Comparison of ENCODE assay signal across 1 cellular context in the genomic region with DNA sequence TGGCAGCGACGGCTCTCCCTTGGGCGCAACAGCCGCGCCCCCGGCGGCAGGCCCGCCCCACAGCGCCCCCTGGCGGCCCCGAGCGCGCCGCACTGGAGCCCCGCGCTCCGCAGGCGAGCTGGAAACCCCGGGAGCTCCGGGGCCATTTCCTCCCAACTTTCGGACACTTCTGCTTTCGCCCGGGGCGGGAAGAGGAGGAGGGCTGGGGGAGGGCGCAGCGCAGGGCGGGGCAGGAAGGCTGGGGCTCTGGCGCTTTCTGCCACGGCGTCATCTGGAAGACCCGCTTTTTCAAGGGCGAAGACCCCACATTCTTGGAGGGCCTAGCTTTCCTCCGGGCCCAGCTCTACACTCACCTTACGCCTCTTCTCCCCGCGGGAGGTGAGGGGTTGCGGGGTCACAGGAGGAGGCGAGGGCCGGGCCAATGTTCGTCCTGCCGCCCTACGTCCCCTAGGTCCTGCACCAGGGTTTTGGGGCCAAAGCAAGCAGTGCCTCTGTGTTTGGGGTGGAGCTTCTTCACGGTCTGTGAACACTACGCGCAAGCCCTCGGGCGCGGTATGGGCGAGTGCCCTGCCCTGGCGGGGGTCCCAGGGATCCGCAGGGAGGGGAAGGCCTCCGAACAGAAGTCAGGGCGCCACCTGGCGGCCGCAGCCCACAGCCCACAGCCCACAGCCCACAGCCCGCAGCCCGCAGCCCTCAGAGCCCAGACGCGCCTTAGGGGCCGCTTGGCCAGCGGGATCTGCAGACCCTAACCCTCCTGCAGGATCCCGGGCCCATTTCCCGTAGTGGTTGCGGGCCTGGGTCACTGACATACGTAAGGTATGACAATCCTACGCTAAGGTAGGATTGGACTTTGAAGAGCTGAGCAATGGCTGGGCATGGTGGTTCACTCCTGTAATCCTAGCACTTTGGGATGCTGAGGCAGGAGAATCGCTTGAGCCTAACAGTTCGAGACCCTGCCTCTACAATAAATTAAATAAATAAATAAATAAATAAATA.
A peak's percentile ranks its signal among the peaks of the same experiment; 100 is the strongest.
TF ChIP-seq lines count a peak whose summit lies in the region.

No MANE protein-coding gene starts in this region.

TF ChIP-seq in HepG2, 621 proteins besides CTCF, POLR2A, EP300 and RAD21 (continued from another document and continues in another):
- peak; percentile 68; the same call in 1 of the 2 replicates for TF ChIP-seq ZNF451 (CRISPR knock-in tag; IDR thresholded peaks at IDR 0.05)
- TF ChIP-seq ZKSCAN8 (CRISPR knock-in tag; IDR thresholded peaks at IDR 0.05; ENCODE audit: borderline replicate concordance): no peak
- TF ChIP-seq AKAP8 (CRISPR knock-in tag; IDR thresholded peaks at IDR 0.05): no peak
- TF ChIP-seq DR1 (CRISPR knock-in tag; IDR thresholded peaks at IDR 0.05): no peak
- TF ChIP-seq ZNF660 (CRISPR knock-in tag; IDR thresholded peaks at IDR 0.05; ENCODE audit: borderline replicate concordance, low read depth): no peak
- peak; percentile 43 for TF ChIP-seq ZMYM3 (CRISPR knock-in tag; IDR thresholded peaks at IDR 0.05)
- TF ChIP-seq ARNTL (CRISPR knock-in tag; IDR thresholded peaks at IDR 0.05): no peak
- peak; percentile 74; the same call in 1 of the 2 replicates for TF ChIP-seq YEATS4 (CRISPR knock-in tag; IDR thresholded peaks at IDR 0.05; ENCODE audit: borderline replicate concordance)
- peak; percentile 27; the same call in 1 of the 2 replicates for TF ChIP-seq ZNF343 (CRISPR knock-in tag; IDR thresholded peaks at IDR 0.05)
- TF ChIP-seq, protein P1, sequence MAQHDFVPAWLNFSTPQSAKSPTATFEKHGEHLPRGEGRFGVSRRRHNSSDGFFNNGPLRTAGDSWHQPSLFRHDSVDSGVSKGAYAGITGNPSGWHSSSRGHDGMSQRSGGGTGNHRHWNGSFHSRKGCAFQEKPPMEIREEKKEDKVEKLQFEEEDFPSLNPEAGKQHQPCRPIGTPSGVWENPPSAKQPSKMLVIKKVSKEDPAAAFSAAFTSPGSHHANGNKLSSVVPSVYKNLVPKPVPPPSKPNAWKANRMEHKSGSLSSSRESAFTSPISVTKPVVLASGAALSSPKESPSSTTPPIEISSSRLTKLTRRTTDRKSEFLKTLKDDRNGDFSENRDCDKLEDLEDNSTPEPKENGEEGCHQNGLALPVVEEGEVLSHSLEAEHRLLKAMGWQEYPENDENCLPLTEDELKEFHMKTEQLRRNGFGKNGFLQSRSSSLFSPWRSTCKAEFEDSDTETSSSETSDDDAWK (CRISPR knock-in tag; IDR thresholded peaks at IDR 0.05): no peak
- 0 out of 2 replicates have a peak, but pooled peaks have one; percentile 40 for TF ChIP-seq ZBTB42 (CRISPR knock-in tag; IDR thresholded peaks at IDR 0.05)
- TF ChIP-seq KDM2A (CRISPR knock-in tag; IDR thresholded peaks at IDR 0.05; ENCODE audit: borderline replicate concordance, low read depth): peak; percentile 76; the same call in 1 of the 2 replicates
- no peak for TF ChIP-seq NFE2L2 (IDR thresholded peaks at IDR 0.05; ENCODE audit: low read length)
- TF ChIP-seq, protein P2, sequence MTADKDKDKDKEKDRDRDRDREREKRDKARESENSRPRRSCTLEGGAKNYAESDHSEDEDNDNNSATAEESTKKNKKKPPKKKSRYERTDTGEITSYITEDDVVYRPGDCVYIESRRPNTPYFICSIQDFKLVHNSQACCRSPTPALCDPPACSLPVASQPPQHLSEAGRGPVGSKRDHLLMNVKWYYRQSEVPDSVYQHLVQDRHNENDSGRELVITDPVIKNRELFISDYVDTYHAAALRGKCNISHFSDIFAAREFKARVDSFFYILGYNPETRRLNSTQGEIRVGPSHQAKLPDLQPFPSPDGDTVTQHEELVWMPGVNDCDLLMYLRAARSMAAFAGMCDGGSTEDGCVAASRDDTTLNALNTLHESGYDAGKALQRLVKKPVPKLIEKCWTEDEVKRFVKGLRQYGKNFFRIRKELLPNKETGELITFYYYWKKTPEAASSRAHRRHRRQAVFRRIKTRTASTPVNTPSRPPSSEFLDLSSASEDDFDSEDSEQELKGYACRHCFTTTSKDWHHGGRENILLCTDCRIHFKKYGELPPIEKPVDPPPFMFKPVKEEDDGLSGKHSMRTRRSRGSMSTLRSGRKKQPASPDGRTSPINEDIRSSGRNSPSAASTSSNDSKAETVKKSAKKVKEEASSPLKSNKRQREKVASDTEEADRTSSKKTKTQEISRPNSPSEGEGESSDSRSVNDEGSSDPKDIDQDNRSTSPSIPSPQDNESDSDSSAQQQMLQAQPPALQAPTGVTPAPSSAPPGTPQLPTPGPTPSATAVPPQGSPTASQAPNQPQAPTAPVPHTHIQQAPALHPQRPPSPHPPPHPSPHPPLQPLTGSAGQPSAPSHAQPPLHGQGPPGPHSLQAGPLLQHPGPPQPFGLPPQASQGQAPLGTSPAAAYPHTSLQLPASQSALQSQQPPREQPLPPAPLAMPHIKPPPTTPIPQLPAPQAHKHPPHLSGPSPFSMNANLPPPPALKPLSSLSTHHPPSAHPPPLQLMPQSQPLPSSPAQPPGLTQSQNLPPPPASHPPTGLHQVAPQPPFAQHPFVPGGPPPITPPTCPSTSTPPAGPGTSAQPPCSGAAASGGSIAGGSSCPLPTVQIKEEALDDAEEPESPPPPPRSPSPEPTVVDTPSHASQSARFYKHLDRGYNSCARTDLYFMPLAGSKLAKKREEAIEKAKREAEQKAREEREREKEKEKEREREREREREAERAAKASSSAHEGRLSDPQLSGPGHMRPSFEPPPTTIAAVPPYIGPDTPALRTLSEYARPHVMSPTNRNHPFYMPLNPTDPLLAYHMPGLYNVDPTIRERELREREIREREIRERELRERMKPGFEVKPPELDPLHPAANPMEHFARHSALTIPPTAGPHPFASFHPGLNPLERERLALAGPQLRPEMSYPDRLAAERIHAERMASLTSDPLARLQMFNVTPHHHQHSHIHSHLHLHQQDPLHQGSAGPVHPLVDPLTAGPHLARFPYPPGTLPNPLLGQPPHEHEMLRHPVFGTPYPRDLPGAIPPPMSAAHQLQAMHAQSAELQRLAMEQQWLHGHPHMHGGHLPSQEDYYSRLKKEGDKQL (CRISPR knock-in tag; IDR thresholded peaks at IDR 0.05; ENCODE audit: low read depth): no peak
- TF ChIP-seq, protein P3, sequence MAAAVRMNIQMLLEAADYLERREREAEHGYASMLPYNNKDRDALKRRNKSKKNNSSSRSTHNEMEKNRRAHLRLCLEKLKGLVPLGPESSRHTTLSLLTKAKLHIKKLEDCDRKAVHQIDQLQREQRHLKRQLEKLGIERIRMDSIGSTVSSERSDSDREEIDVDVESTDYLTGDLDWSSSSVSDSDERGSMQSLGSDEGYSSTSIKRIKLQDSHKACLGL (CRISPR knock-in tag; IDR thresholded peaks at IDR 0.05): peak; percentile 16; the same call in 1 of the 2 replicates
- TF ChIP-seq CCDC6 (CRISPR knock-in tag; IDR thresholded peaks at IDR 0.05): no peak
- peak; percentile 83 for TF ChIP-seq YY1 (IDR thresholded peaks at IDR 0.05; ENCODE audit: insufficient read depth, insufficient replicate concordance, low read depth, low read length)
- TF ChIP-seq, protein P4, sequence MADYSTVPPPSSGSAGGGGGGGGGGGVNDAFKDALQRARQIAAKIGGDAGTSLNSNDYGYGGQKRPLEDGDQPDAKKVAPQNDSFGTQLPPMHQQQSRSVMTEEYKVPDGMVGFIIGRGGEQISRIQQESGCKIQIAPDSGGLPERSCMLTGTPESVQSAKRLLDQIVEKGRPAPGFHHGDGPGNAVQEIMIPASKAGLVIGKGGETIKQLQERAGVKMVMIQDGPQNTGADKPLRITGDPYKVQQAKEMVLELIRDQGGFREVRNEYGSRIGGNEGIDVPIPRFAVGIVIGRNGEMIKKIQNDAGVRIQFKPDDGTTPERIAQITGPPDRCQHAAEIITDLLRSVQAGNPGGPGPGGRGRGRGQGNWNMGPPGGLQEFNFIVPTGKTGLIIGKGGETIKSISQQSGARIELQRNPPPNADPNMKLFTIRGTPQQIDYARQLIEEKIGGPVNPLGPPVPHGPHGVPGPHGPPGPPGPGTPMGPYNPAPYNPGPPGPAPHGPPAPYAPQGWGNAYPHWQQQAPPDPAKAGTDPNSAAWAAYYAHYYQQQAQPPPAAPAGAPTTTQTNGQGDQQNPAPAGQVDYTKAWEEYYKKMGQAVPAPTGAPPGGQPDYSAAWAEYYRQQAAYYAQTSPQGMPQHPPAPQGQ (CRISPR knock-in tag; IDR thresholded peaks at IDR 0.05; ENCODE audit: borderline replicate concordance): no peak
- TF ChIP-seq RBFOX2 (IDR thresholded peaks at IDR 0.05; ENCODE audit: low read depth, low read length): peak; percentile 65
- TF ChIP-seq MBNL3 (CRISPR knock-in tag; conservative IDR thresholded peaks at IDR 0.05): no peak
- TF ChIP-seq ZNF333 (CRISPR knock-in tag; IDR thresholded peaks at IDR 0.05; ENCODE audit: borderline replicate concordance): no peak; the same call in 1 of the 2 replicates
- peak; percentile 47; the same call in 1 of the 2 replicates for TF ChIP-seq FOXO1 (CRISPR knock-in tag; IDR thresholded peaks at IDR 0.05)
- 0 out of 2 replicates have a peak, but pooled peaks have one; percentile 45 for TF ChIP-seq ARHGAP35 (CRISPR knock-in tag; IDR thresholded peaks at IDR 0.05; ENCODE audit: borderline replicate concordance)
- no peak for TF ChIP-seq ZFP41 (CRISPR knock-in tag; IDR thresholded peaks at IDR 0.05; ENCODE audit: borderline replicate concordance)
- no peak for TF ChIP-seq ETV6 (CRISPR knock-in tag; conservative IDR thresholded peaks at IDR 0.05)
- no peak for TF ChIP-seq NCOR1 (IDR thresholded peaks at IDR 0.05; ENCODE audit: borderline replicate concordance, low read length)
- TF ChIP-seq, protein P5, sequence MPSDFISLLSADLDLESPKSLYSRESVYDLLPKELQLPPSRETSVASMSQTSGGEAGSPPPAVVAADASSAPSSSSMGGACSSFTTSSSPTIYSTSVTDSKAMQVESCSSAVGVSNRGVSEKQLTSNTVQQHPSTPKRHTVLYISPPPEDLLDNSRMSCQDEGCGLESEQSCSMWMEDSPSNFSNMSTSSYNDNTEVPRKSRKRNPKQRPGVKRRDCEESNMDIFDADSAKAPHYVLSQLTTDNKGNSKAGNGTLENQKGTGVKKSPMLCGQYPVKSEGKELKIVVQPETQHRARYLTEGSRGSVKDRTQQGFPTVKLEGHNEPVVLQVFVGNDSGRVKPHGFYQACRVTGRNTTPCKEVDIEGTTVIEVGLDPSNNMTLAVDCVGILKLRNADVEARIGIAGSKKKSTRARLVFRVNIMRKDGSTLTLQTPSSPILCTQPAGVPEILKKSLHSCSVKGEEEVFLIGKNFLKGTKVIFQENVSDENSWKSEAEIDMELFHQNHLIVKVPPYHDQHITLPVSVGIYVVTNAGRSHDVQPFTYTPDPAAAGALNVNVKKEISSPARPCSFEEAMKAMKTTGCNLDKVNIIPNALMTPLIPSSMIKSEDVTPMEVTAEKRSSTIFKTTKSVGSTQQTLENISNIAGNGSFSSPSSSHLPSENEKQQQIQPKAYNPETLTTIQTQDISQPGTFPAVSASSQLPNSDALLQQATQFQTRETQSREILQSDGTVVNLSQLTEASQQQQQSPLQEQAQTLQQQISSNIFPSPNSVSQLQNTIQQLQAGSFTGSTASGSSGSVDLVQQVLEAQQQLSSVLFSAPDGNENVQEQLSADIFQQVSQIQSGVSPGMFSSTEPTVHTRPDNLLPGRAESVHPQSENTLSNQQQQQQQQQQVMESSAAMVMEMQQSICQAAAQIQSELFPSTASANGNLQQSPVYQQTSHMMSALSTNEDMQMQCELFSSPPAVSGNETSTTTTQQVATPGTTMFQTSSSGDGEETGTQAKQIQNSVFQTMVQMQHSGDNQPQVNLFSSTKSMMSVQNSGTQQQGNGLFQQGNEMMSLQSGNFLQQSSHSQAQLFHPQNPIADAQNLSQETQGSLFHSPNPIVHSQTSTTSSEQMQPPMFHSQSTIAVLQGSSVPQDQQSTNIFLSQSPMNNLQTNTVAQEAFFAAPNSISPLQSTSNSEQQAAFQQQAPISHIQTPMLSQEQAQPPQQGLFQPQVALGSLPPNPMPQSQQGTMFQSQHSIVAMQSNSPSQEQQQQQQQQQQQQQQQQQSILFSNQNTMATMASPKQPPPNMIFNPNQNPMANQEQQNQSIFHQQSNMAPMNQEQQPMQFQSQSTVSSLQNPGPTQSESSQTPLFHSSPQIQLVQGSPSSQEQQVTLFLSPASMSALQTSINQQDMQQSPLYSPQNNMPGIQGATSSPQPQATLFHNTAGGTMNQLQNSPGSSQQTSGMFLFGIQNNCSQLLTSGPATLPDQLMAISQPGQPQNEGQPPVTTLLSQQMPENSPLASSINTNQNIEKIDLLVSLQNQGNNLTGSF (CRISPR knock-in tag; IDR thresholded peaks at IDR 0.05): no peak
- TF ChIP-seq HMG20A (CRISPR knock-in tag; IDR thresholded peaks at IDR 0.05; ENCODE audit: borderline replicate concordance): no peak
- no peak for TF ChIP-seq KLF9 (CRISPR knock-in tag; IDR thresholded peaks at IDR 0.05; ENCODE audit: low read depth)
- no peak for TF ChIP-seq ZNF260 (CRISPR knock-in tag; IDR thresholded peaks at IDR 0.05; ENCODE audit: borderline replicate concordance, low read depth)
- TF ChIP-seq, protein P6, sequence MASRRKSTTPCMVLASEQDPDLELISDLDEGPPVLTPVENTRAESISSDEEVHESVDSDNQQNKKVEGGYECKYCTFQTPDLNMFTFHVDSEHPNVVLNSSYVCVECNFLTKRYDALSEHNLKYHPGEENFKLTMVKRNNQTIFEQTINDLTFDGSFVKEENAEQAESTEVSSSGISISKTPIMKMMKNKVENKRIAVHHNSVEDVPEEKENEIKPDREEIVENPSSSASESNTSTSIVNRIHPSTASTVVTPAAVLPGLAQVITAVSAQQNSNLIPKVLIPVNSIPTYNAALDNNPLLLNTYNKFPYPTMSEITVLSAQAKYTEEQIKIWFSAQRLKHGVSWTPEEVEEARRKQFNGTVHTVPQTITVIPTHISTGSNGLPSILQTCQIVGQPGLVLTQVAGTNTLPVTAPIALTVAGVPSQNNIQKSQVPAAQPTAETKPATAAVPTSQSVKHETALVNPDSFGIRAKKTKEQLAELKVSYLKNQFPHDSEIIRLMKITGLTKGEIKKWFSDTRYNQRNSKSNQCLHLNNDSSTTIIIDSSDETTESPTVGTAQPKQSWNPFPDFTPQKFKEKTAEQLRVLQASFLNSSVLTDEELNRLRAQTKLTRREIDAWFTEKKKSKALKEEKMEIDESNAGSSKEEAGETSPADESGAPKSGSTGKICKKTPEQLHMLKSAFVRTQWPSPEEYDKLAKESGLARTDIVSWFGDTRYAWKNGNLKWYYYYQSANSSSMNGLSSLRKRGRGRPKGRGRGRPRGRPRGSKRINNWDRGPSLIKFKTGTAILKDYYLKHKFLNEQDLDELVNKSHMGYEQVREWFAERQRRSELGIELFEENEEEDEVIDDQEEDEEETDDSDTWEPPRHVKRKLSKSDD (CRISPR knock-in tag; IDR thresholded peaks at IDR 0.05; ENCODE audit: low read depth): 0 out of 2 replicates have a peak, but pooled peaks have one; percentile 9
- no peak for TF ChIP-seq SRF (IDR thresholded peaks at IDR 0.05; ENCODE audit: low read depth, low read length)
- peak; percentile 56; the same call in 1 of the 2 replicates for TF ChIP-seq NCOA1 (CRISPR knock-in tag; IDR thresholded peaks at IDR 0.05)
- 0 out of 2 replicates have a peak, but pooled peaks have one; percentile 68 for TF ChIP-seq ZNF234 (CRISPR knock-in tag; conservative IDR thresholded peaks at IDR 0.05)
- peak; percentile 72; the same call in 1 of the 2 replicates for TF ChIP-seq ZNF558 (CRISPR knock-in tag; IDR thresholded peaks at IDR 0.05; ENCODE audit: borderline replicate concordance)
- 0 out of 2 replicates have a peak, but pooled peaks have one; percentile 46 for TF ChIP-seq HES4 (CRISPR knock-in tag; IDR thresholded peaks at IDR 0.05; ENCODE audit: borderline replicate concordance)
- TF ChIP-seq ZNF607 (CRISPR knock-in tag; IDR thresholded peaks at IDR 0.05; ENCODE audit: borderline replicate concordance): peak; percentile 89; the same call in 1 of the 2 replicates
- peak; percentile 36 for TF ChIP-seq ZNF781 (CRISPR knock-in tag; IDR thresholded peaks at IDR 0.05; ENCODE audit: borderline replicate concordance, not compliant biosample characterization)
- TF ChIP-seq KMT2B (CRISPR knock-in tag; IDR thresholded peaks at IDR 0.05): peak; percentile 43; the same call in 1 of the 2 replicates
- TF ChIP-seq TBL1XR1 (IDR thresholded peaks at IDR 0.05; ENCODE audit: borderline replicate concordance, low read length, partially characterized antibody): peak; percentile 50
- no peak for TF ChIP-seq ZNF569 (CRISPR knock-in tag; IDR thresholded peaks at IDR 0.05; ENCODE audit: borderline replicate concordance)
- TF ChIP-seq ZNF577 (CRISPR knock-in tag; IDR thresholded peaks at IDR 0.05; ENCODE audit: borderline replicate concordance, low read depth): no peak
